8 cellular contexts compared by ENCODE assay signal in the genomic region with DNA sequence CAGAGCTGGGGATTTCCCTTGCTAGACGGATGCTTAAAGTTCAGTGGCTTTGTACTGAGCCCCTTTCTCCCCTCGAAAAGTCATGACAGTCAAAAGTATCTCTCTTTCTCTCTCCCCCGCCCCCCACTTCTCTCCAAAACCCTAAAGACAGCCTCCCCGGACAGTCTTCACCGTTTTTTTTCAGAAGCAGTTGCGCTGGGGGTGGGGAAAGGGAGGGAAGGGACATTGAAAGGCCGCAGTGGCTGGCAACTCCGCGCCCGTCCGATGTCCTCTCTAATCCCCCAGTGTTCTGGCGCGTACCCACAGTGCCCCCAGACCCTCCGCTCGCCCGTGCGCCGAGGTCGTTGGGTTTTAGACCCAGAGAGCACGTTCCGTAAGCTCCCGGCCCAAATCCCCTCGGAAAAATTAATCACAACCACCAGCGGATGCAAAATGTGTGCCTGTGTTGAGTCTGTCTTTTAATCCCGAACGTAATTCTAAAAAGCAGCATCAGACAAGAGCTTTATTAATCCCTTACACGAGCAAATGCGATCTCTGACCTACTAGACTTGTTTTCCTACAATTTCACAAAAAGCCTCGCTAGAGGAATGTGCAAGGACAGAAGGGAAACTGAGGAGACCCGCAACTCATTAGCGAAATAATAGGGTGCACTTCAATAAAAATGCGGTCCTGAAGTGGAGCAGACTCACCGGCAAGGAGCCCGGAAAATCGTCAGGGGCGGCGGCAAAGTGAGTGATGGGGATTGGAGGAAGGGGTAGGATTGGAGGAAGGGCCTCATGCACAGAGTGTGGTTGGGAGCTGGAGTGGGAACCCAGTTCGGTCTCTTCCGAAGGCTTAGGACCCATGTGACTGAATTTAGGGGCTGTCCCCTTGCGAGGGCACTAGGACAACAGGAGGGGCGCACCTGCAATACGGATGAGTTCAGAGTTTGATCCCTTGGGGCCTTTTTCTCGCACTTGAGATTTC. TPM values are rescaled to one million over a fixed set of nuclear protein-coding genes. Genes with fewer than 3 reads are reported as not detected.
DNase-seq lines count a peak whose midpoint lies in the region; ATAC-seq and TF ChIP-seq lines count a peak whose summit lies in the region.

No MANE protein-coding gene starts in this region.

- H3K27me3 Mint-ChIP-seq in activated CD4-positive, alpha-beta memory T cell treated with anti-CD3 and anti-CD28 coated beads, Interleukin-2, amount 10 ng/mL, durations not matched to agents 7 days and 5 days = peaks cover 6% of the 10 kb centered on the region

- POLR2A ChIA-PET in activated CD4-positive, alpha-beta memory T cell treated with anti-CD3 and anti-CD28 coated beads, Interleukin-2, amount 10 ng/mL, durations not matched to agents 7 days and 5 days (lab: Charles Lee) = interaction anchor here (0.7 to 8.5 kb wide), 16 partner anchors 11 to 178 kb away, joined by 3 to 152 read pairs (median 6); a partner anchor contains a TSS

- in situ Hi-C loops in G401 (cut with HindIII; ENCODE audit: low sequenced_read_pairs) = no loop called here

- no peaks in the 10 kb centered on the region for H3K9me2 ChIP-seq in hepatocyte (replicated peaks; ENCODE audit: insufficient read depth)

- H3K27ac ChIP-seq in hepatocyte = no peak overlapping the region
- H3K27ac ChIP-seq in smooth muscle cell (ENCODE audit: low read depth) = no peak overlapping the region

- WGBS in hepatocyte (ENCODE audit: low lambda C conversion rate, missing lambda C conversion rate) = 4% methylated on average over 42 of the region's 43 CpGs
- WGBS in smooth muscle cell (ENCODE audit: low lambda C conversion rate) = 3% methylated on average over 42 of the region's 43 CpGs

- H3K9me3 ChIP-seq in hepatocyte (ENCODE audit: low read depth) (no peaks in the 10 kb centered on the region), smooth muscle cell (replicated peaks; ENCODE audit: low read depth) (no peaks in the 10 kb centered on the region)

- H4K20me1 ChIP-seq in hepatocyte (ENCODE audit: insufficient read depth, poor library complexity, severe bottlenecking) (no peaks in the 10 kb centered on the region), smooth muscle cell (ENCODE audit: low read depth) (no peaks in the 10 kb centered on the region)

- peaks cover 5% of the 10 kb centered on the region for H3K9me3 Mint-ChIP-seq in activated CD4-positive, alpha-beta memory T cell treated with anti-CD3 and anti-CD28 coated beads, Interleukin-2, amount 10 ng/mL, durations not matched to agents 7 days and 5 days

- ATAC-seq in HG03342 (IDR thresholded peaks at IDR 0.05; ENCODE audit: unreplicated experiment) = no peak

- peak overlapping the region; percentile 99 for H3K4me3 Mint-ChIP-seq in activated CD4-positive, alpha-beta memory T cell treated with anti-CD3 and anti-CD28 coated beads, Interleukin-2, amount 10 ng/mL, durations not matched to agents 7 days and 5 days

- H3K4me1 ChIP-seq in hepatocyte (ENCODE audit: insufficient read depth) (peaks cover 15% of the 10 kb centered on the region), smooth muscle cell (ENCODE audit: low read depth) (peaks cover 15% of the 10 kb centered on the region)

- H3K36me3 ChIP-seq in hepatocyte (replicated peaks; ENCODE audit: insufficient read depth, low read depth) (no peaks in the 10 kb centered on the region), smooth muscle cell (ENCODE audit: low read depth) (no peaks in the 10 kb centered on the region)

- H3F3A ChIP-seq in smooth muscle cell (ENCODE audit: low read depth) = no peaks in the 10 kb centered on the region

- H3K27me3 ChIP-seq in hepatocyte (peaks cover 91% of the 10 kb centered on the region), smooth muscle cell (ENCODE audit: low read depth) (peaks cover 90% of the 10 kb centered on the region)

- TF ChIP-seq CTCF in GM20000 (IDR thresholded peaks at IDR 0.05; ENCODE audit: extremely low read depth, missing control alignments) = no peak
- no peak for TF ChIP-seq CTCF in hepatocyte (IDR thresholded peaks at IDR 0.05; ENCODE audit: poor library complexity)
- TF ChIP-seq CTCF in smooth muscle cell (IDR thresholded peaks at IDR 0.05; ENCODE audit: borderline replicate concordance, insufficient read depth, poor library complexity, severe bottlenecking) = no peak

- H3K79me2 ChIP-seq in hepatocyte = no peaks in the 10 kb centered on the region
- H3K79me2 ChIP-seq in smooth muscle cell (ENCODE audit: low read depth) = no peaks in the 10 kb centered on the region

- H3K27ac Mint-ChIP-seq in activated CD4-positive, alpha-beta memory T cell treated with anti-CD3 and anti-CD28 coated beads, Interleukin-2, amount 10 ng/mL, durations not matched to agents 7 days and 5 days = peak overlapping the region; percentile 97

- H3K4me2 ChIP-seq in hepatocyte (peak overlapping the region; percentile 97), smooth muscle cell (peak overlapping the region; percentile 97)

- CTCF ChIA-PET in activated CD4-positive, alpha-beta memory T cell treated with anti-CD3 and anti-CD28 coated beads, Interleukin-2, amount 10 ng/mL, durations not matched to agents 7 days and 5 days (lab: Charles Lee) = interaction anchor here (0.7 to 9.4 kb wide), 13 partner anchors 13 to 167 kb away, joined by 3 to 141 read pairs (median 5); a partner anchor contains a TSS

- H3K36me3 Mint-ChIP-seq in activated CD4-positive, alpha-beta memory T cell treated with anti-CD3 and anti-CD28 coated beads, Interleukin-2, amount 10 ng/mL, durations not matched to agents 7 days and 5 days (ENCODE audit: low read depth) = peaks cover 38% of the 10 kb centered on the region

- H3K4me3 ChIP-seq in hepatocyte (peak overlapping the region; percentile 80), smooth muscle cell (peak overlapping the region; percentile 74)

- H2AFZ ChIP-seq in hepatocyte = peak overlapping the region; percentile 84
- peak overlapping the region; percentile 92 for H2AFZ ChIP-seq in smooth muscle cell (ENCODE audit: low read depth)

- DNase-seq in A172 (ENCODE audit: low spot score) (peak; percentile 2), GM20000 (ENCODE audit: low spot score) (peak; percentile 38), hepatocyte (ENCODE audit: low spot score) (no peak), smooth muscle cell (lab: John Stamatoyannopoulos, UW; ENCODE audit: unreplicated experiment) (no peak), G401 (ENCODE audit: low spot score) (no peak), LoVo (ENCODE audit: low spot score) (no peak)
- DNase-seq in activated CD4-positive, alpha-beta memory T cell treated with anti-CD3 and anti-CD28 coated beads, Interleukin-2, amount 10 ng/mL, durations not matched to agents 7 days and 5 days = peak; percentile 48

- peaks cover 53% of the 10 kb centered on the region for H3K4me1 Mint-ChIP-seq in activated CD4-positive, alpha-beta memory T cell treated with anti-CD3 and anti-CD28 coated beads, Interleukin-2, amount 10 ng/mL, durations not matched to agents 7 days and 5 days

- H3K9ac ChIP-seq in smooth muscle cell (ENCODE audit: low read depth) = no peak overlapping the region

RNA-seq across cellular contexts. Expression of a gene that starts 12.2 kb away (rescaled TPM):
- 3.2 and 3.4 TPM in 2 replicates for total RNA-seq in A172 (2014; rRNA removed; shearing (Covaris generic))
- 10 to 100 TPM; 18.9 to 21.9 TPM for total RNA-seq in activated CD4-positive, alpha-beta memory T cell treated with anti-CD3 and anti-CD28 coated beads, Interleukin-2, amount 10 ng/mL, durations not matched to agents 7 days and 5 days
- total RNA-seq in hepatocyte (0.40 and 1.8 TPM in 2 replicates), smooth muscle cell (0.09 and 0.36 TPM in 2 replicates)
- polyA plus RNA-seq in hepatocyte (0.65 and 0.66 TPM in 2 replicates), smooth muscle cell (0.15 and 0.25 TPM in 2 replicates)
- 0.06 and 0.20 TPM in 2 replicates for total RNA-seq in G401 (2014; rRNA removed; shearing (Covaris generic))

Comparison
In these comparisons a context has a peak if more than half of its experiments do, and no peak if none do; other contexts are left out.
1. DNase-seq: peak in A172 (single experiment), GM20000 (single experiment) and activated CD4-positive, alpha-beta memory T cell treated with anti-CD3 and anti-CD28 coated beads, Interleukin-2, amount 10 ng/mL, durations not matched to agents 7 days and 5 days (single experiment); none in hepatocyte (single experiment), smooth muscle cell (single experiment), G401 (single experiment) and LoVo (single experiment).